ENCODE assay signal across 9 cellular contexts in the genomic region with DNA sequence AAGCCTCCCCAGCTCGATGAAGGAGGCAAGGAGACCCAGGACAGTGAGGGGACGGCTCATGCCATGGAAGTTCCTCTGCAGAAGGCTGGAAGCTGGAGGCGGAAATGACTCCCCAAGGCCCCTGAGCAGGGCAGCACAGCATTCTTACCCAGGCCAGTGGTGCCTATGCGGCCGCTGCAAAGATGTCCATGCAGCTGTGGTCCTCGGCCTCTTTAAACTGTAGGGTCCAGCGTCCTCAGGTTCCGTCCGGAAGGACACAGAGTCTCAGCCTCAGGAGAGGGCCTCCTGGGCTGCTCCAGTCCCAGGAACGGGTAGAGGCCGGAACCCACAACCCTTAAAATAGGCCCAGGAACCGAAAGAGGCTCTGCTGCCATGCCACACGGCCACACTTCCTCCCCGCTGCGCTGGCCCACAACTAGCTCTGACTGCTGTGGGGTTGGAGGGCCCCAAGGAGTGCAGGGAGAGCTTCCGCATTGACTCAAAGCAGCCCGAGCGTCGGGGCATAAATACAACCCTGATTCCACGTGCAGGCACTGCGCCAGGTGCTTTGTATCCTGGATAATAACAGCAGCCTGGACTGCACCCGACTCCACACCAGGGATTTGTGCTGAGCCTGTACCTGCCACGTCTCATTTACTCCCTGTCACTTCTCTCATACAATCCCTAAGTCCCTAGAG. TPM values are rescaled to one million over a fixed set of nuclear protein-coding genes. Genes with fewer than 3 reads are reported as not detected.
DNase-seq lines count a peak whose midpoint lies in the region; ATAC-seq, FAIRE-seq and TF ChIP-seq lines count a peak whose summit lies in the region.
"Had no signal": no experiment of that assay in that cellular context is flagged by ENCODE, and none has a peak within 500 bp of the region (broad histone marks: within the 10 kb centered on the region; RNA-seq: fewer than 3 reads in every experiment).

No MANE protein-coding gene starts in this region.

- peaks cover 12% of the 10 kb centered on the region for H3K4me1 ChIP-seq in upper lobe of right lung
- peaks cover 7 to 11% of the 10 kb centered on the region in 2 donors for H3K4me1 ChIP-seq in ascending aorta

- FAIRE-seq in bronchial epithelial cell (lab: Jason Lieb, UNC) = peak; percentile 58

- H3K9me3 ChIP-seq in upper lobe of right lung (no peaks in the 10 kb centered on the region), ascending aorta (no peaks in the 10 kb centered on the region)
- H3K9me3 ChIP-seq: adrenal gland had no signal

- POLR2A ChIA-PET in HEK293T (lab: Yijun Ruan, JAX) = no interaction called here

- peaks cover 7% of the 10 kb centered on the region for H3K36me3 ChIP-seq in GM06990 (ENCODE audit: control insufficient read depth, insufficient read depth, low read length)
- peaks cover 26% of the 10 kb centered on the region for H3K36me3 ChIP-seq in bronchial epithelial cell (ENCODE audit: control insufficient read depth, insufficient read depth, low read length)
- no peaks in the 10 kb centered on the region for H3K36me3 ChIP-seq in upper lobe of right lung
- H3K36me3 ChIP-seq in ascending aorta = peaks cover 0 to 7% of the 10 kb centered on the region in 2 donors
- H3K36me3 ChIP-seq: adrenal gland had no signal

- CTCF ChIA-PET in HEK293T (lab: Yijun Ruan, JAX) = interaction anchor here (1.4 kb wide), 1 partner anchor 414 kb away, joined by 4 read pairs; no protein-coding TSS in a partner anchor

- no peaks in the 10 kb centered on the region for H3K27me3 ChIP-seq in GM06990 (replicated peaks; ENCODE audit: control insufficient read depth, insufficient read depth, low read length)
- H3K27me3 ChIP-seq in bronchial epithelial cell (ENCODE audit: control insufficient read depth, insufficient read depth, low read length) = no peaks in the 10 kb centered on the region
- H3K27me3 ChIP-seq in upper lobe of right lung = no peaks in the 10 kb centered on the region
- H3K27me3 ChIP-seq in ascending aorta = no peaks in the 10 kb centered on the region
- H3K27me3 ChIP-seq: adrenal gland had no signal

- peak; percentile 88 for DNase-seq in GM06990 (ENCODE audit: extremely low read depth, insufficient read length)
- no peak for DNase-seq in bronchial epithelial cell (ENCODE audit: low read depth)
- DNase-seq in upper lobe of right lung = no peak
- DNase-seq in ascending aorta (ENCODE audit: low spot score in 2 of 2) = no peak
- no peak for DNase-seq in activated CD4-positive, CD25-positive, alpha-beta regulatory T cell treated with anti-CD3 and anti-CD28 coated beads, Interleukin-2, amount 50 U/mL, for 72 hours
- DNase-seq in HEK293T (ENCODE audit: extremely low spot score) = no peak

- TF ChIP-seq CTCF in GM06990 (IDR thresholded peaks at IDR 0.05; ENCODE audit: insufficient read depth, low read length, poor library complexity, severe bottlenecking) (no peak), bronchial epithelial cell (IDR thresholded peaks at IDR 0.05; ENCODE audit: insufficient read depth, low read length, severe bottlenecking) (no peak), upper lobe of right lung (IDR thresholded peaks at IDR 0.05) (no peak), ascending aorta (IDR thresholded peaks at IDR 0.05) (no peak)

- intact Hi-C loops in upper lobe of right lung (cut with DNase I) = no loop called here
- intact Hi-C loops in ascending aorta (cut with DNase I) = no loop called here

- peak; percentile 80 for ATAC-seq in GM19397 (IDR thresholded peaks at IDR 0.05; ENCODE audit: unreplicated experiment)
- peak; percentile 58 for ATAC-seq in HG03469 (IDR thresholded peaks at IDR 0.05; ENCODE audit: unreplicated experiment)
- peak; percentile 46 for ATAC-seq in upper lobe of right lung

- peak overlapping the region; percentile 46 for H3K4me3 ChIP-seq in GM06990 (replicated peaks; ENCODE audit: low read depth, low read length)
- no peak overlapping the region for H3K4me3 ChIP-seq in bronchial epithelial cell (ENCODE audit: low read depth, low read length)
- no peak overlapping the region for H3K4me3 ChIP-seq in upper lobe of right lung
- H3K4me3 ChIP-seq in ascending aorta = no peak overlapping the region
- H3K4me3 ChIP-seq: adrenal gland had no signal

- H3K27ac ChIP-seq in upper lobe of right lung (no peak overlapping the region), ascending aorta (no peak overlapping the region)

TF ChIP-seq in HEK293T, 16 proteins besides CTCF, POLR2A, EP300 and RAD21:
- TF ChIP-seq L3MBTL2 (conservative IDR thresholded peaks at IDR 0.05) (no peak), FOXK2 (IDR thresholded peaks at IDR 0.05) (no peak), FOXA1 (IDR thresholded peaks at IDR 0.05) (no peak), TARDBP (IDR thresholded peaks at IDR 0.05) (no peak), ZNF384 (IDR thresholded peaks at IDR 0.05) (no peak), NFRKB (IDR thresholded peaks at IDR 0.05) (no peak), HDGF (IDR thresholded peaks at IDR 0.05; ENCODE audit: borderline replicate concordance) (no peak), ARNT (IDR thresholded peaks at IDR 0.05) (no peak), CTBP1 (IDR thresholded peaks at IDR 0.05; ENCODE audit: borderline replicate concordance) (no peak), SUZ12 (IDR thresholded peaks at IDR 0.05) (no peak), FOXM1 (IDR thresholded peaks at IDR 0.05; ENCODE audit: borderline replicate concordance) (no peak), SP1 (IDR thresholded peaks at IDR 0.05) (no peak), BHLHE40 (IDR thresholded peaks at IDR 0.05; ENCODE audit: borderline replicate concordance) (no peak), ELF4 (IDR thresholded peaks at IDR 0.05) (no peak), LEF1 (IDR thresholded peaks at IDR 0.05; ENCODE audit: borderline replicate concordance) (no peak)
- TF ChIP-seq, protein P1, sequence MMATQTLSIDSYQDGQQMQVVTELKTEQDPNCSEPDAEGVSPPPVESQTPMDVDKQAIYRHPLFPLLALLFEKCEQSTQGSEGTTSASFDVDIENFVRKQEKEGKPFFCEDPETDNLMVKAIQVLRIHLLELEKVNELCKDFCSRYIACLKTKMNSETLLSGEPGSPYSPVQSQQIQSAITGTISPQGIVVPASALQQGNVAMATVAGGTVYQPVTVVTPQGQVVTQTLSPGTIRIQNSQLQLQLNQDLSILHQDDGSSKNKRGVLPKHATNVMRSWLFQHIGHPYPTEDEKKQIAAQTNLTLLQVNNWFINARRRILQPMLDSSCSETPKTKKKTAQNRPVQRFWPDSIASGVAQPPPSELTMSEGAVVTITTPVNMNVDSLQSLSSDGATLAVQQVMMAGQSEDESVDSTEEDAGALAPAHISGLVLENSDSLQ (IDR thresholded peaks at IDR 0.05) = no peak

RNA-seq across cellular contexts. Expression of gene KIAA0930, which starts 5.5 kb away (rescaled TPM):
- total RNA-seq in bronchial epithelial cell (72.1 and 78.5 TPM in 2 replicates), upper lobe of right lung (79.5 TPM), ascending aorta (60.0 TPM)

RNA-seq across cellular contexts. Expression of gene UPK3A, which starts 49.5 kb away (rescaled TPM):
- not detected in 2 replicates for total RNA-seq in bronchial epithelial cell
- not detected for total RNA-seq in upper lobe of right lung
- total RNA-seq in ascending aorta = not detected
- total RNA-seq: adrenal gland had no signal
